ENCODE assay signal across 11 cellular contexts in genomic region chr14:50964683-50965390, GRCh38. TPM values are rescaled to one million over a fixed set of nuclear protein-coding genes. Genes with fewer than 3 reads are reported as not detected.
DNase-seq lines count a peak whose midpoint lies in the region; ATAC-seq and TF ChIP-seq lines count a peak whose summit lies in the region.
"Had no signal": no experiment of that assay in that cellular context is flagged by ENCODE, and none has a peak within 500 bp of the region (broad histone marks: within the 10 kb centered on the region; RNA-seq: fewer than 3 reads in every experiment).

No MANE protein-coding gene starts in this region.

- H4K20me1 ChIP-seq in IMR-90 (ENCODE audit: insufficient read depth, low read length), result peaks cover 5% of the 10 kb centered on the region; the same call in 1 of the 2 replicates

- peak overlapping the region; percentile 76 for H3K18ac ChIP-seq in IMR-90 (ENCODE audit: low read depth, low read length)

- peaks cover 13% of the 10 kb centered on the region for H3K9me1 ChIP-seq in IMR-90 (ENCODE audit: insufficient read depth, low read length)

- H2BK15ac ChIP-seq in IMR-90 (ENCODE audit: low read depth, low read length), result peak overlapping the region; percentile 45; the same call in 2 of the 3 replicates

- no peak for TF ChIP-seq CTCF in AG04450 (IDR thresholded peaks at IDR 0.05; ENCODE audit: low read depth, low read length)
- TF ChIP-seq CTCF in IMR-90 (conservative IDR thresholded peaks at IDR 0.05; ENCODE audit: low read depth, low read length), result no peak
- TF ChIP-seq CTCF in colonic mucosa (IDR thresholded peaks at IDR 0.05), result no peak
- no peak for TF ChIP-seq CTCF in nephron (IDR thresholded peaks at IDR 0.05; ENCODE audit: unreplicated experiment in 3 of 3)

- peak overlapping the region; percentile 47 for H3K27ac ChIP-seq in AG04450 (ENCODE audit: low read depth, low read length)
- peak overlapping the region; percentile 80; the same call in 1 of the 2 replicates for H3K27ac ChIP-seq in IMR-90 (ENCODE audit: insufficient read depth, low read length)
- H3K27ac ChIP-seq in colonic mucosa, result peak overlapping the region; percentile 12

- TF ChIP-seq POLR2A in IMR-90 (IDR thresholded peaks at IDR 0.05; ENCODE audit: low read depth, low read length), result no peak

- H3K4ac ChIP-seq in IMR-90 (ENCODE audit: low read depth, low read length), result peak overlapping the region; percentile 74

- H3K9me3 ChIP-seq in AG04450 (ENCODE audit: control insufficient read depth, insufficient read depth, low read length), result no peaks in the 10 kb centered on the region
- no peaks in the 10 kb centered on the region for H3K9me3 ChIP-seq in IMR-90 (ENCODE audit: control insufficient read depth, insufficient read depth, low read length)
- H3K9me3 ChIP-seq in colonic mucosa, result no peaks in the 10 kb centered on the region

- peak overlapping the region; percentile 35 for H4K91ac ChIP-seq in IMR-90 (ENCODE audit: insufficient read depth, low read depth, low read length)

- H3K4me3 ChIP-seq in AG04450 (ENCODE audit: low read depth, low read length) (no peak overlapping the region), IMR-90 (ENCODE audit: insufficient read depth, low read depth, low read length) (no peak overlapping the region), colonic mucosa (no peak overlapping the region)

- POLR2A ChIA-PET in AG04450 (lab: Yijun Ruan, JAX), result interaction anchor here (0.6 to 1.8 kb wide), 5 partner anchors 10 to 1439 kb away, joined by 3 to 7 read pairs (median 3); partner anchors contain the start of gene PYGL
- POLR2A ChIA-PET in IMR-90 (lab: Charles Lee; ENCODE audit: unreplicated experiment), result no interaction called here

- H3K23ac ChIP-seq in IMR-90 (ENCODE audit: low read depth, low read length), result 0 out of 2 replicates have a peak overlapping the region, but pooled peaks have one; percentile 3

- in situ Hi-C loops in IMR-90 (cut with MboI; ENCODE audit: low sequenced_read_pairs), result no loop called here

- H2AK9ac ChIP-seq in IMR-90 (replicated peaks; ENCODE audit: low read depth, low read length, poor library complexity), result no peak overlapping the region

- peak overlapping the region; percentile 49 for H2BK120ac ChIP-seq in IMR-90 (ENCODE audit: low read depth, low read length)

- H3K27me3 Mint-ChIP-seq in nephron (ENCODE audit: low read depth), result peaks cover under 1% of the 10 kb centered on the region
- peaks cover 0 to 7% (median 0%) of the 10 kb centered on the region in 3 donors for H3K27me3 Mint-ChIP-seq in immature natural killer cell (ENCODE audit: low read depth in 3 of 3)

- BruUV-seq in IMR-90 (replicated peaks; lab: Mats Ljungman, UMichigan), result no TSS peak

- H4K8ac ChIP-seq in IMR-90 (ENCODE audit: low read depth in 2 of 2, low read length in 2 of 2), result peak overlapping the region; percentile 20 to 43; a peak in 1 of 4 replicates

- H3K4me2 ChIP-seq in IMR-90 (ENCODE audit: low read depth, low read length), result peak overlapping the region; percentile 80

- dilution Hi-C loops in IMR-90 (cut with HindIII; ENCODE audit: low sequenced_read_pairs, unreplicated experiment), result no loop called here

- peak overlapping the region; percentile 92 for H2BK5ac ChIP-seq in IMR-90 (ENCODE audit: low read depth, low read length, poor library complexity, severe bottlenecking)

- ATAC-seq in IMR-90 (ENCODE audit: low read depth), result peak; percentile 66
- no peak for ATAC-seq in GM18498 (IDR thresholded peaks at IDR 0.05; ENCODE audit: unreplicated experiment)
- ATAC-seq in activated CD4-positive, CD25-positive, alpha-beta regulatory T cell treated with anti-CD3 and anti-CD28 coated beads, Interleukin-2, amount 50 U/mL, for 24 hours, result no peak
- ATAC-seq in HG02970 (IDR thresholded peaks at IDR 0.05; ENCODE audit: low FRiP score, unreplicated experiment), result no peak

- intact Hi-C loops in IMR-90 (cut with micrococcal nuclease), result no loop called here
- intact Hi-C loops in colonic mucosa (cut with DNase I), result no loop called here

- H3K79me1 ChIP-seq in IMR-90 (ENCODE audit: low read depth in 1 of 2, low read length in 2 of 2), result no peaks in the 10 kb centered on the region

- H3K36me3 ChIP-seq in IMR-90 (ENCODE audit: control insufficient read depth, insufficient read depth, low read length) (no peaks in the 10 kb centered on the region), colonic mucosa (no peaks in the 10 kb centered on the region)

- CTCF ChIA-PET in AG04450 (lab: Charles Lee), result interaction anchor here (0.6 to 3.9 kb wide), 5 partner anchors 9 to 1147 kb away, joined by 3 to 24 read pairs (median 4); partner anchors contain the start of gene TMX1
- CTCF ChIA-PET in IMR-90 (lab: Yijun Ruan, JAX), result no interaction called here

- H3K4me3 Mint-ChIP-seq in nephron (peak overlapping the region; percentile 11 to 32 (median 13)), immature natural killer cell (no peak overlapping the region)
- H3K4me3 Mint-ChIP-seq: IgD-negative memory B cell had no signal

- H3K9ac ChIP-seq in IMR-90 (ENCODE audit: low read depth, low read length) (no peak overlapping the region), colonic mucosa (ENCODE audit: low read depth in 2 of 2, low read length in 2 of 2) (no peak overlapping the region)

- WGBS in IMR-90 (ENCODE audit: extremely low coverage in 2 of 2, insufficient read length in 1 of 2), 2 experiments, result 10% methylated on average over 2 of the region's 5 CpGs; no CpG with 5 or more reads in 1 of the 2 experiments

- peak overlapping the region; percentile 81 for H2BK20ac ChIP-seq in IMR-90 (ENCODE audit: low read depth, low read length)

- H3K36me3 Mint-ChIP-seq in nephron (ENCODE audit: low read depth) (no peaks in the 10 kb centered on the region), immature natural killer cell (no peaks in the 10 kb centered on the region)
- H3K36me3 Mint-ChIP-seq: IgD-negative memory B cell had no signal

- peak overlapping the region; percentile 37; the same call in 1 of the 2 replicates for H2AK5ac ChIP-seq in IMR-90 (ENCODE audit: low read depth, low read length)

- no peak for TF ChIP-seq RAD21 in IMR-90 (IDR thresholded peaks at IDR 0.05; ENCODE audit: low read length)

- H3K4me1 Mint-ChIP-seq in nephron, result peaks cover 50% of the 10 kb centered on the region
- no peaks in the 10 kb centered on the region for H3K4me1 Mint-ChIP-seq in immature natural killer cell

- H4K5ac ChIP-seq in IMR-90 (ENCODE audit: low read depth, low read length), result peak overlapping the region; percentile 72; the same call in 1 of the 2 replicates

- peak overlapping the region; percentile 16; the same call in 1 of the 2 replicates for H3K14ac ChIP-seq in IMR-90 (replicated peaks; ENCODE audit: low read depth, low read length)

- peak; percentile 96 for DNase-seq in AG04450 (ENCODE audit: low read depth, low spot score)
- DNase-seq in IMR-90, result peak; percentile 99
- DNase-seq in colonic mucosa, result peak; percentile 57
- DNase-seq in immature natural killer cell, result no peak
- DNase-seq: activated effector memory CD4-positive, alpha-beta T cell treated with anti-CD3 and anti-CD28 coated beads, Interleukin-2, amount 50 U/mL, for 16 hours; stimulated activated CD4-positive, alpha-beta T cell treated with anti-CD3 and anti-CD28 coated beads, Interleukin-2, amount 100 ng/mL, for 48 hours had no signal

- H3K56ac ChIP-seq in IMR-90 (ENCODE audit: extremely low read depth, insufficient read depth, low read length), result no peak overlapping the region

- H3K9me3 Mint-ChIP-seq in nephron (no peaks in the 10 kb centered on the region), immature natural killer cell (no peaks in the 10 kb centered on the region)
- H3K9me3 Mint-ChIP-seq: IgD-negative memory B cell had no signal

- no peak overlapping the region for H2AFZ ChIP-seq in IMR-90 (replicated peaks; ENCODE audit: low read length, poor library complexity)

- H3K27me3 ChIP-seq in AG04450 (ENCODE audit: control insufficient read depth, insufficient read depth, low read length) (peaks cover 3% of the 10 kb centered on the region), IMR-90 (ENCODE audit: control insufficient read depth, insufficient read depth, low read length) (peaks cover 1% of the 10 kb centered on the region; the same call in 1 of the 2 replicates), colonic mucosa (no peaks in the 10 kb centered on the region)

- H3K27ac Mint-ChIP-seq in nephron (peak overlapping the region; percentile 90 to 96 (median 95)), immature natural killer cell (no peak overlapping the region)
- H3K27ac Mint-ChIP-seq: IgD-negative memory B cell had no signal

- H3K4me1 ChIP-seq in IMR-90 (ENCODE audit: control insufficient read depth, insufficient read depth, low read length) (peaks cover 25% of the 10 kb centered on the region), colonic mucosa (no peaks in the 10 kb centered on the region)

TF ChIP-seq in IMR-90, 13 proteins besides CTCF, POLR2A, EP300 and RAD21:
- TF ChIP-seq MAZ (IDR thresholded peaks at IDR 0.05; ENCODE audit: borderline replicate concordance, low read depth, low read length), result no peak
- no peak for TF ChIP-seq RCOR1 (IDR thresholded peaks at IDR 0.05; ENCODE audit: insufficient replicate concordance, low read length)
- TF ChIP-seq USF2 (IDR thresholded peaks at IDR 0.05; ENCODE audit: low read depth, low read length), result no peak

RNA-seq across cellular contexts. Expression of gene PYGL, which starts 20.6 kb away (rescaled TPM):
- polyA plus RNA-seq in AG04450 (2011; rRNA removed) (57.8 and 60.4 TPM in 2 replicates), IMR-90 (2012; rRNA removed) (49.4 and 52.3 TPM in 2 replicates), immature natural killer cell (1 to 10 TPM in 1 of 3 donors, under 1 TPM in 1, not detected in 1; 0.50 to 2.1 TPM)
- 47.8 and 52.5 TPM in 2 replicates for polyA minus RNA-seq in AG04450 (2011; rRNA and poly(A)+ RNA removed)
- total RNA-seq in IMR-90 (2012; rRNA removed) (70.4 and 73.0 TPM in 2 replicates), colonic mucosa (10 to 100 TPM; 33.0 to 54.2 TPM)
- polyA plus RNA-seq in IMR-90 (2012; cell fraction: cytosol; rRNA removed), result 24.5 and 25.8 TPM in 2 replicates
- polyA plus RNA-seq in IMR-90 (2012; cell fraction: nucleus; rRNA removed; ENCODE audit: low replicate concordance), result 23.2 and 58.6 TPM in 2 replicates

Comparison
In these comparisons a context has a peak if more than half of its experiments do, and no peak if none do; other contexts are left out.
1. DNase-seq: peak in AG04450 (single experiment), IMR-90 (single experiment) and colonic mucosa (single experiment); none in immature natural killer cell (0 of 3).
2. H3K27ac ChIP-seq: peak in every context shown above with its lines; median percentile 80 in IMR-90; 47 in AG04450; 12 in colonic mucosa.
3. H3K27ac Mint-ChIP-seq: peak in nephron (3 of 3); none in immature natural killer cell (0 of 6).
4. H3K4me3 Mint-ChIP-seq: peak in nephron (3 of 3); none in immature natural killer cell (0 of 5).
5. RNA of gene PYGL, which starts 20.6 kb away (polyA plus RNA-seq): 57.8 to 60.4 TPM in AG04450 and 23.2 to 58.6 TPM in IMR-90; 0.50 to 2.1 TPM in immature natural killer cell; every median in the first group is over 4 times any median in the second.